In genomic region chr4:100034265-100034664, GRCh38 we compare ENCODE assay signal across 29 cellular contexts.
"Had no signal": no experiment of that assay in that cellular context is flagged by ENCODE, and none has a peak within 500 bp of the region (broad histone marks: within the 10 kb centered on the region; RNA-seq: fewer than 3 reads in every experiment).

No MANE protein-coding gene starts in this region.

- H3K9me3 ChIP-seq: adrenal gland, body of pancreas, breast epithelium had no signal

- H3K4me3 ChIP-seq: adrenal gland, body of pancreas, breast epithelium had no signal

- DNase-seq: activated B cell treated with CpG ODN at 0.5 μM for 24 hours; activated CD4-positive, alpha-beta memory T cell treated with anti-CD3 and anti-CD28 coated beads for 36 hours; activated CD4-positive, alpha-beta T cell treated with anti-CD3 and anti-CD28 coated beads for 4 hours; activated CD4-positive, alpha-beta T cell treated with anti-CD3 and anti-CD28 coated beads, Interleukin-2, amount 10 ng/mL, durations not matched to agents 24 days and 14 days; activated CD4-positive, alpha-beta T cell treated with anti-CD3 and anti-CD28 coated beads, Interleukin-2, amount 50 U/mL, for 1 hour; activated CD4-positive, alpha-beta T cell treated with anti-CD3 and anti-CD28 coated beads, Interleukin-2, amount 50 U/mL, for 4 hours; activated CD4-positive, CD25-positive, alpha-beta regulatory T cell treated with anti-CD3 and anti-CD28 coated beads, Interleukin-2, amount 50 U/mL, for 72 hours; activated CD8-positive, alpha-beta memory T cell treated with anti-CD3 and anti-CD28 coated beads, Interleukin-2, amount 50 U/mL, for 4 hours; activated CD8-positive, alpha-beta T cell treated with anti-CD3 and anti-CD28 coated beads for 36 hours; activated effector memory CD4-positive, alpha-beta T cell treated with Interleukin-2 at 50 U/mL for 16 hours; activated gamma-delta T cell; activated naive CD4-positive, alpha-beta T cell treated with anti-CD3 and anti-CD28 coated beads, Interleukin-2, amount 10 ng/mL, durations not matched to agents 7 days and 5 days; activated naive CD4-positive, alpha-beta T cell treated with Interleukin-2 at 50 U/mL for 16 hours; activated naive CD8-positive, alpha-beta T cell treated with anti-CD3 and anti-CD28 coated beads, Interleukin-2, amount 10 ng/mL, durations not matched to agents 7 days and 5 days; activated naive CD8-positive, alpha-beta T cell treated with anti-CD3 and anti-CD28 coated beads, Interleukin-2, amount 50 U/mL, for 24 hours; activated T-cell treated with anti-CD3 and anti-CD28 coated beads for 4 hours; activated T-cell treated with anti-CD3 and anti-CD28 coated beads, Interleukin-2, amount 50 U/mL, for 24 hours; activated T-cell treated with anti-CD3 and anti-CD28 coated beads, Interleukin-2, amount 50 U/mL, for 48 hours; adrenal gland; amniotic stem cell; aorta; body of pancreas; brain microvascular endothelial cell; central memory CD4-positive, alpha-beta T cell; T-helper 1 cell; T-helper 2 cell; T-helper 9 cell had no signal

- H3K4me1 ChIP-seq: adrenal gland, body of pancreas, breast epithelium had no signal

- H3K36me3 ChIP-seq: adrenal gland, brain microvascular endothelial cell, breast epithelium had no signal

- H3K27me3 ChIP-seq: adrenal gland, body of pancreas, brain microvascular endothelial cell, breast epithelium had no signal

- H3K27ac ChIP-seq: adrenal gland, body of pancreas, brain microvascular endothelial cell, breast epithelium, VCaP had no signal
